ENCODE assay signal across 8 cellular contexts in the genomic region with DNA sequence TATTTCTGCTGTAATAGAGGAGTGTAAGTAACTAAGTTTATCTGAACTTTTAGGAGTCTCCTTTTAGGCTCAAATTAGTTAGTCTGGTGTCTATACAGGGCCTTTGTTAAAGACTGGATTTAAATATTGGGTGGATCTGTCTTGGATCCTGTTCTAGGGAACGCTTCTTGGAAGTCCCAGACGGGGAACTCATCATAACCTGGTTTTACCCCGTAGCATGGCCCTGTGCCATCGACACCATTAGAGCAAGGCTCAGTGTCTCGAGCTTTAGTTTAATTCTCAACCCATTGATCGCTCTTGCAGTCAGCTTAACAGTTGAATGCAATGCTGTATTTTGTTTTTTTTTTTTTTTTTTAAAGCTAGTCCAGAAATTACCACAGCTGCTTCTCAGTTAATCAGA.
DNase-seq lines count a peak whose midpoint lies in the region; ATAC-seq and FAIRE-seq lines count a peak whose summit lies in the region.

No MANE protein-coding gene starts in this region.

- H3K9me3 Mint-ChIP-seq in stimulated activated naive CD8-positive, alpha-beta T cell treated with anti-CD3 and anti-CD28 coated beads, Interleukin-15, Interleukin-2, amounts not matched to agents 100 ng/mL and 50 ng/mL, for 24 hours = peaks cover 3% of the 10 kb centered on the region
- peaks cover 10% of the 10 kb centered on the region for H3K9me3 Mint-ChIP-seq in activated naive CD8-positive, alpha-beta T cell treated with anti-CD3 and anti-CD28 coated beads, Interleukin-2, amount 50 U/mL, for 24 hours

- peaks cover 77% of the 10 kb centered on the region for H3K4me1 Mint-ChIP-seq in stimulated activated naive CD8-positive, alpha-beta T cell treated with anti-CD3 and anti-CD28 coated beads, Interleukin-15, Interleukin-2, amounts not matched to agents 100 ng/mL and 50 ng/mL, for 24 hours (ENCODE audit: low read depth)
- peaks cover 70% of the 10 kb centered on the region for H3K4me1 Mint-ChIP-seq in activated naive CD8-positive, alpha-beta T cell treated with anti-CD3 and anti-CD28 coated beads, Interleukin-2, amount 50 U/mL, for 24 hours

- H3K27me3 Mint-ChIP-seq in stimulated activated naive CD8-positive, alpha-beta T cell treated with anti-CD3 and anti-CD28 coated beads, Interleukin-15, Interleukin-2, amounts not matched to agents 100 ng/mL and 50 ng/mL, for 24 hours = no peaks in the 10 kb centered on the region
- no peaks in the 10 kb centered on the region for H3K27me3 Mint-ChIP-seq in activated naive CD8-positive, alpha-beta T cell treated with anti-CD3 and anti-CD28 coated beads, Interleukin-2, amount 50 U/mL, for 24 hours

- DNase-seq in stimulated activated naive CD8-positive, alpha-beta T cell treated with anti-CD3 and anti-CD28 coated beads, Interleukin-15, Interleukin-2, amounts not matched to agents 100 U/mL and 50 U/mL, for 24 hours = no peak
- no peak for DNase-seq in activated naive CD8-positive, alpha-beta T cell treated with anti-CD3 and anti-CD28 coated beads, Interleukin-2, amount 50 U/mL, for 24 hours
- peak; percentile 5 for DNase-seq in kidney tubule cell (ENCODE audit: low spot score)
- DNase-seq in NCI-H524 treated with DMSO at 0.1 percent for 48 hours (lab: John Stamatoyannopoulos, UW) = no peak
- DNase-seq in NK-92 (lab: John Stamatoyannopoulos, UW; ENCODE audit: unreplicated experiment) = no peak
- no peak for DNase-seq in HTR-8/SVneo (ENCODE audit: insufficient read length, low spot score)
- no peak for DNase-seq in stimulated activated CD4-positive, alpha-beta T cell treated with anti-CD3 and anti-CD28 coated beads, Interleukin-2, amount 100 ng/mL, for 48 hours

- no peak for FAIRE-seq in HTR-8/SVneo (lab: Jason Lieb, UNC)

- H3K27ac Mint-ChIP-seq in stimulated activated naive CD8-positive, alpha-beta T cell treated with anti-CD3 and anti-CD28 coated beads, Interleukin-15, Interleukin-2, amounts not matched to agents 100 ng/mL and 50 ng/mL, for 24 hours = peak overlapping the region; percentile 89
- no peak overlapping the region for H3K27ac Mint-ChIP-seq in activated naive CD8-positive, alpha-beta T cell treated with anti-CD3 and anti-CD28 coated beads, Interleukin-2, amount 50 U/mL, for 24 hours

- no peaks in the 10 kb centered on the region for H3K36me3 Mint-ChIP-seq in stimulated activated naive CD8-positive, alpha-beta T cell treated with anti-CD3 and anti-CD28 coated beads, Interleukin-15, Interleukin-2, amounts not matched to agents 100 ng/mL and 50 ng/mL, for 24 hours (ENCODE audit: low read depth)
- H3K36me3 Mint-ChIP-seq in activated naive CD8-positive, alpha-beta T cell treated with anti-CD3 and anti-CD28 coated beads, Interleukin-2, amount 50 U/mL, for 24 hours (ENCODE audit: low read depth) = peaks cover 4% of the 10 kb centered on the region

- no peak overlapping the region for H3K4me3 Mint-ChIP-seq in stimulated activated naive CD8-positive, alpha-beta T cell treated with anti-CD3 and anti-CD28 coated beads, Interleukin-15, Interleukin-2, amounts not matched to agents 100 ng/mL and 50 ng/mL, for 24 hours
- H3K4me3 Mint-ChIP-seq in activated naive CD8-positive, alpha-beta T cell treated with anti-CD3 and anti-CD28 coated beads, Interleukin-2, amount 50 U/mL, for 24 hours = peak overlapping the region; percentile 54

- no peak for ATAC-seq in stimulated activated naive CD8-positive, alpha-beta T cell treated with anti-CD3 and anti-CD28 coated beads, Interleukin-15, Interleukin-2, amounts not matched to agents 100 U/mL and 50 U/mL, for 24 hours
- ATAC-seq in activated naive CD8-positive, alpha-beta T cell treated with anti-CD3 and anti-CD28 coated beads, Interleukin-2, amount 50 U/mL, for 24 hours = no peak
